Comparison of ENCODE assay signal across 25 cellular contexts in the genomic region with DNA sequence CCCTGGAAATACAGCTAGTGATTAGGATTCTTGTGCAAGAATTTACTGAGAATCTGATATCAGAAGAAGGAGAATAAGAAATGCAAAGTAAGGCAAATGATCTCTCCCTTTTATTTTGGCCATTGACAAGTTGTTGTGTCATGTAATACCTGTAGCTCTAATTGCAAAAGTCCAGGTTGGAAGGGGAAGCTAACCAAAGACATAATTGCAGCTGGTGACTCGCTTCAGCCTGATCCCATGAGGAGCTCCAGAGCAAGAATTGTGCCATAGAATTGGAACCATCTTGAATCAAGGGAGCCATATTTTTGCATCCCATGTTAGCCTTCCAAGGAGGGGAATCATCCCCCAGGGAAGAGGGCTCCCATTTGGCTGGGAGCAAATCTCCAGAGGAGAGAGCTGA.
DNase-seq lines count a peak whose midpoint lies in the region; ATAC-seq, FAIRE-seq and TF ChIP-seq lines count a peak whose summit lies in the region.
"Had no signal": no experiment of that assay in that cellular context is flagged by ENCODE, and none has a peak within 500 bp of the region (broad histone marks: within the 10 kb centered on the region; RNA-seq: fewer than 3 reads in every experiment).

No MANE protein-coding gene starts in this region.

- no peak overlapping the region for H3K4me3 ChIP-seq in IMR-90 (ENCODE audit: insufficient read depth, low read depth, low read length)
- H3K4me3 ChIP-seq in RWPE2 (ENCODE audit: severe bottlenecking), result no peak overlapping the region
- no peak overlapping the region for H3K4me3 ChIP-seq in epithelial cell of esophagus (ENCODE audit: low read length)
- H3K4me3 ChIP-seq: BLaER1 had no signal

- H2BK15ac ChIP-seq in IMR-90 (ENCODE audit: low read depth, low read length), result peak overlapping the region; percentile 85; the same call in 2 of the 3 replicates

- peak overlapping the region; percentile 49; the same call in 1 of the 2 replicates for H3K14ac ChIP-seq in IMR-90 (replicated peaks; ENCODE audit: low read depth, low read length)

- no peak overlapping the region for H2BK5ac ChIP-seq in IMR-90 (ENCODE audit: low read depth, low read length, poor library complexity, severe bottlenecking)

- no peak for FAIRE-seq in HTR-8/SVneo (lab: Jason Lieb, UNC)
- FAIRE-seq: A204.1, G401.6, GM12891 had no signal

- no peaks in the 10 kb centered on the region for H3K36me3 ChIP-seq in IMR-90 (ENCODE audit: control insufficient read depth, insufficient read depth, low read length)
- H3K36me3 ChIP-seq in RWPE2 (ENCODE audit: low read depth), result no peaks in the 10 kb centered on the region
- H3K36me3 ChIP-seq: BE2C, BLaER1 had no signal

- TF ChIP-seq RAD21 in IMR-90 (IDR thresholded peaks at IDR 0.05; ENCODE audit: low read length), result no peak

- no peak overlapping the region for H3K9ac ChIP-seq in IMR-90 (ENCODE audit: low read depth, low read length)
- H3K9ac ChIP-seq: BLaER1 had no signal

- ATAC-seq in IMR-90 (ENCODE audit: low read depth) (no peak), RWPE2 (ENCODE audit: low read depth) (no peak), foreskin keratinocyte (no peak), HG02973 (IDR thresholded peaks at IDR 0.05; ENCODE audit: unreplicated experiment) (no peak), esophagus mucosa (no peak)

- no peaks in the 10 kb centered on the region for H3K9me3 ChIP-seq in IMR-90 (ENCODE audit: control insufficient read depth, insufficient read depth, low read length)
- no peaks in the 10 kb centered on the region for H3K9me3 ChIP-seq in RWPE2 (ENCODE audit: severe bottlenecking)
- H3K9me3 ChIP-seq: BE2C, BLaER1 had no signal

- 0 out of 2 replicates have a peak overlapping the region, but pooled peaks have one; percentile 52 for H2BK120ac ChIP-seq in IMR-90 (ENCODE audit: low read depth, low read length)

- 0 out of 2 replicates have a peak, but pooled peaks cover 3% of the 10 kb centered on the region for H3K9me1 ChIP-seq in IMR-90 (ENCODE audit: insufficient read depth, low read length)

- no peaks in the 10 kb centered on the region for H4K20me1 ChIP-seq in IMR-90 (ENCODE audit: insufficient read depth, low read length)
- H4K20me1 ChIP-seq: BLaER1 had no signal

- no peak overlapping the region for H2AFZ ChIP-seq in IMR-90 (replicated peaks; ENCODE audit: low read length, poor library complexity)

- no peaks in the 10 kb centered on the region for H3K79me1 ChIP-seq in IMR-90 (ENCODE audit: low read depth in 1 of 2, low read length in 2 of 2)

- intact Hi-C loops in IMR-90 (cut with micrococcal nuclease), result no loop called here

- no CpG with 5 or more reads among the region's 1 CpG for WGBS in IMR-90 (ENCODE audit: extremely low coverage in 2 of 2, insufficient read length in 1 of 2), 2 experiments

- H3K27ac ChIP-seq in IMR-90 (ENCODE audit: insufficient read depth, low read length) (no peak overlapping the region), RWPE2 (ENCODE audit: poor library complexity, severe bottlenecking) (peak overlapping the region; percentile 88), foreskin keratinocyte (peak overlapping the region; percentile 84)
- H3K27ac ChIP-seq: BLaER1 had no signal

- POLR2A ChIA-PET in IMR-90 (lab: Charles Lee; ENCODE audit: unreplicated experiment), result no interaction called here

- no peak overlapping the region for H2AK9ac ChIP-seq in IMR-90 (replicated peaks; ENCODE audit: low read depth, low read length, poor library complexity)

- no peak for TF ChIP-seq POLR2A in IMR-90 (IDR thresholded peaks at IDR 0.05; ENCODE audit: low read depth, low read length)

- peak overlapping the region; percentile 11 for H4K91ac ChIP-seq in IMR-90 (ENCODE audit: insufficient read depth, low read depth, low read length)

- dilution Hi-C loops in IMR-90 (cut with HindIII; ENCODE audit: low sequenced_read_pairs, unreplicated experiment), result no loop called here

- H3K18ac ChIP-seq in IMR-90 (ENCODE audit: low read depth, low read length), result peak overlapping the region; percentile 21; the same call in 1 of the 2 replicates

- BruUV-seq in IMR-90 (replicated peaks; lab: Mats Ljungman, UMichigan), result no TSS peak

- DNase-seq in IMR-90 (no peak), RWPE2 (ENCODE audit: low spot score) (no peak), epithelial cell of esophagus (ENCODE audit: low read depth) (peak; percentile 73), foreskin keratinocyte (no peak), DMS79 (lab: John Stamatoyannopoulos, UW) (no peak), HTR-8/SVneo (ENCODE audit: insufficient read length, low spot score) (no peak)
- DNase-seq: 8988T; ACHN; BE2C; C1 segment of cervical spinal cord; CD4-positive, alpha-beta memory T cell; CD4-positive, CD25-positive, alpha-beta regulatory T cell; CD8-positive, alpha-beta memory T cell; COR-L47; DMS 273 treated with DMSO at 0.1 percent for 48 hours; DMS153; DMS53; DMS79 treated with DMSO at 0.1 percent for 48 hours; GF-D8 had no signal

- in situ Hi-C loops in IMR-90 (cut with MboI; ENCODE audit: low sequenced_read_pairs), result no loop called here

- peak overlapping the region; percentile 48; the same call in 1 of the 2 replicates for H2BK20ac ChIP-seq in IMR-90 (ENCODE audit: low read depth, low read length)

- H2AK5ac ChIP-seq in IMR-90 (ENCODE audit: low read depth, low read length), result peak overlapping the region; percentile 17; the same call in 1 of the 2 replicates

- no peaks in the 10 kb centered on the region for H3K27me3 ChIP-seq in IMR-90 (ENCODE audit: control insufficient read depth, insufficient read depth, low read length)
- H3K27me3 ChIP-seq in RWPE2 (ENCODE audit: insufficient read depth, poor library complexity, severe bottlenecking), result no peaks in the 10 kb centered on the region
- H3K27me3 ChIP-seq in foreskin keratinocyte, result no peaks in the 10 kb centered on the region
- H3K27me3 ChIP-seq: BE2C, BLaER1 had no signal

- CTCF ChIA-PET in IMR-90 (lab: Yijun Ruan, JAX), result no interaction called here

- peak overlapping the region; percentile 4; the same call in 1 of the 2 replicates for H4K5ac ChIP-seq in IMR-90 (ENCODE audit: low read depth, low read length)

- 0 out of 4 replicates have a peak overlapping the region, but pooled peaks of 1 of the 2 experiments have one; percentile 5 for H4K8ac ChIP-seq in IMR-90 (ENCODE audit: low read depth in 2 of 2, low read length in 2 of 2)

- no peak overlapping the region for H3K56ac ChIP-seq in IMR-90 (ENCODE audit: extremely low read depth, insufficient read depth, low read length)

- H3K23ac ChIP-seq in IMR-90 (ENCODE audit: low read depth, low read length), result no peak overlapping the region

- peaks cover 4% of the 10 kb centered on the region; the same call in 1 of the 2 replicates for H3K4me1 ChIP-seq in IMR-90 (ENCODE audit: control insufficient read depth, insufficient read depth, low read length)
- H3K4me1 ChIP-seq in RWPE2 (ENCODE audit: insufficient read depth, poor library complexity, severe bottlenecking), result peaks cover 24% of the 10 kb centered on the region
- peaks cover 45% of the 10 kb centered on the region for H3K4me1 ChIP-seq in foreskin keratinocyte
- H3K4me1 ChIP-seq: BE2C, BLaER1 had no signal

- 0 out of 2 replicates have a peak overlapping the region, but pooled peaks have one; percentile 21 for H3K4ac ChIP-seq in IMR-90 (ENCODE audit: low read depth, low read length)

- H3K4me2 ChIP-seq in IMR-90 (ENCODE audit: low read depth, low read length), result no peak overlapping the region
- H3K4me2 ChIP-seq: BLaER1 had no signal

- TF ChIP-seq CTCF in IMR-90 (conservative IDR thresholded peaks at IDR 0.05; ENCODE audit: low read depth, low read length) (no peak), RWPE2 (IDR thresholded peaks at IDR 0.05; ENCODE audit: poor library complexity, severe bottlenecking) (no peak), epithelial cell of esophagus (IDR thresholded peaks at IDR 0.05; ENCODE audit: insufficient read depth, low read depth, low read length, missing control alignments) (no peak), foreskin keratinocyte (conservative IDR thresholded peaks at IDR 0.05) (no peak)

TF ChIP-seq in IMR-90, 13 proteins besides CTCF, POLR2A, EP300 and RAD21:
- no peak for TF ChIP-seq FOS (IDR thresholded peaks at IDR 0.05; ENCODE audit: low read depth, low read length)
- no peak for TF ChIP-seq USF2 (IDR thresholded peaks at IDR 0.05; ENCODE audit: low read depth, low read length)
- no peak for TF ChIP-seq RFX5 (IDR thresholded peaks at IDR 0.05; ENCODE audit: low read depth, low read length)
TF ChIP-seq in IMR-90: peak in this region for 0.
